In the genomic region with DNA sequence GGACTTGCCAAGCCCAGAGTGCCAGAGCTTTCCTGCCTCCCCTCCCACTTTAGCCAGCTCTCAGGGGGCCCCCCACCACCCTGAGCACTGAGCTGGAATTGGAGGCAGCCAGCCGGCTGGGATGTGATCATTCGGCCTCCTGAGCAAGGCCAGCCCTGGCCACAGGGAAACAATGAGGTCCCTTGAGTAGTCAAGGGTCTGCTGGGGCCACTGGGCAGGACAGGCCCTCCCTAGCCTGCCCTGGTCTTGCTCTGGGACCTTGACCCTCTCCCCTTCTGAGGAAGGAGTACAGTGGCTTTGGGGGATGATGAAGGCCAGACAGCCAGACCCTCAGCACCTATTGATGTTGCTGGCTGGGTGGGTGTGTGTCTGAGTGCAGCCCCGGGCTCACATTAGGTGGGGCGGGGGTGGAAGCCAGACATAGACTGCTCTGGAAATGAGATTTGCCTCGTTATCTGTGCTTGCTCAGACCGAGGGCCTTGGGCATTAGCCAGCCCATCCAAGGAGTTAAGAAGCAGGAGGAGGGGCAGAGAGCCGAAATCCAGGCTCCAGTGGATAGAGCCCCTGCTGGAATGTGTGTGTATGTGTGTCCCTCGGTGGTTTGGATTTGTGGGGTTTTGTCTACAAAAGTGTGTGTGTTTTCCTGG, we compare ENCODE assay signal across 23 cellular contexts. TPM values are rescaled to one million over a fixed set of nuclear protein-coding genes. Genes with fewer than 3 reads are reported as not detected.
DNase-seq lines count a peak whose midpoint lies in the region; ATAC-seq, FAIRE-seq and TF ChIP-seq lines count a peak whose summit lies in the region.
"Had no signal": no experiment of that assay in that cellular context is flagged by ENCODE, and none has a peak within 500 bp of the region (broad histone marks: within the 10 kb centered on the region; RNA-seq: fewer than 3 reads in every experiment).

No MANE protein-coding gene starts in this region.

- 28 to 49% (median 38%) methylated on average over 4 to 8 of the region's 8 CpGs for WGBS in heart left ventricle, 4 donors

- H3K4me1 ChIP-seq in RWPE2 (ENCODE audit: insufficient read depth, poor library complexity, severe bottlenecking) (peaks cover 8% of the 10 kb centered on the region), kidney (ENCODE audit: control insufficient read depth in 1 of 2, insufficient read depth in 1 of 2, low read depth in 1 of 2, low read length in 2 of 2) (no peaks in the 10 kb centered on the region), heart left ventricle (no peaks in the 10 kb centered on the region)
- H3K4me1 ChIP-seq: Peyer's patch had no signal

- no peaks in the 10 kb centered on the region for H3K36me3 ChIP-seq in RWPE2 (ENCODE audit: low read depth)
- H3K36me3 ChIP-seq in kidney (ENCODE audit: control insufficient read depth in 1 of 2, insufficient read depth in 2 of 2, low read length in 2 of 2) = no peaks in the 10 kb centered on the region
- no peaks in the 10 kb centered on the region for H3K36me3 ChIP-seq in heart left ventricle
- H3K36me3 ChIP-seq: Peyer's patch had no signal

- H3K27ac ChIP-seq in RWPE2 (ENCODE audit: poor library complexity, severe bottlenecking) (no peak overlapping the region), kidney (ENCODE audit: low read depth in 2 of 2, low read length in 2 of 2) (no peak overlapping the region), heart left ventricle (no peak overlapping the region)
- H3K27ac ChIP-seq: Peyer's patch had no signal

- H3K9me3 ChIP-seq in RWPE2 (ENCODE audit: severe bottlenecking) (no peaks in the 10 kb centered on the region), kidney (ENCODE audit: control insufficient read depth in 1 of 2, low read length in 2 of 2) (no peaks in the 10 kb centered on the region), heart left ventricle (no peaks in the 10 kb centered on the region)
- H3K9me3 ChIP-seq: Peyer's patch had no signal

- H3K4me3 ChIP-seq in RWPE2 (ENCODE audit: severe bottlenecking) (no peak overlapping the region), epithelial cell of esophagus (ENCODE audit: low read length) (no peak overlapping the region), retinal pigment epithelial cell (ENCODE audit: low read length) (no peak overlapping the region), kidney (ENCODE audit: low read length in 2 of 2) (no peak overlapping the region), heart left ventricle (no peak overlapping the region)
- H3K4me3 ChIP-seq: Peyer's patch had no signal

- intact Hi-C loops in kidney (cut with DNase I) = no loop called here
- intact Hi-C loops in heart left ventricle (cut with DNase I) = loop anchor here in 3 of 10 donors (5.0 to 10.0 kb wide), 4 partner anchors 38 to 545 kb away; a partner anchor contains a TSS

- ATAC-seq in RWPE2 (ENCODE audit: low read depth) (peak; percentile 20; the same call in 2 of the 3 replicates), heart left ventricle (no peak)

- H3K9ac ChIP-seq in kidney (ENCODE audit: low read length in 2 of 2) = no peak overlapping the region

- DNase-seq in NCI-H524 (lab: John Stamatoyannopoulos, UW) (peak; percentile 7 to 50), NCI-H524 treated with DMSO at 0.1 percent for 48 hours (lab: John Stamatoyannopoulos, UW) (no peak), RWPE2 (ENCODE audit: low spot score) (peak; percentile 74), epithelial cell of esophagus (ENCODE audit: low read depth) (no peak), retinal pigment epithelial cell (ENCODE audit: low read depth) (no peak), kidney (no peak), heart left ventricle (no peak)
- DNase-seq in activated CD8-positive, alpha-beta memory T cell treated with anti-CD3 and anti-CD28 coated beads for 24 hours = no peak
- DNase-seq: activated CD4-positive, alpha-beta memory T cell treated with anti-CD3 and anti-CD28 coated beads for 36 hours; activated naive CD4-positive, alpha-beta T cell treated with Interleukin-2 at 50 U/mL for 16 hours; aorta; GDM1; GOT3; hypothalamus; Kasumi-1; kidney glomerular epithelial cell; nephron progenitor cell; NK-92 treated with Interleukin-12 subunit alpha and Interleukin-12 subunit beta, amount 100 ng/mL, for 24 hours; Peyer's patch; SW 1271 had no signal

- TF ChIP-seq CTCF in RWPE2 (IDR thresholded peaks at IDR 0.05; ENCODE audit: poor library complexity, severe bottlenecking) (no peak), epithelial cell of esophagus (IDR thresholded peaks at IDR 0.05; ENCODE audit: insufficient read depth, low read depth, low read length, missing control alignments) (peak; percentile 27), retinal pigment epithelial cell (conservative IDR thresholded peaks at IDR 0.05; ENCODE audit: low read depth, low read length) (peak; percentile 3), kidney (IDR thresholded peaks at IDR 0.05; ENCODE audit: borderline replicate concordance, extremely low read depth, insufficient read depth) (no peak), heart left ventricle (IDR thresholded peaks at IDR 0.05) (no peak)

- FAIRE-seq in kidney (lab: Jason Lieb, UNC) = no peak
- FAIRE-seq: D721Med, endometrium had no signal

- H3K27me3 ChIP-seq in RWPE2 (ENCODE audit: insufficient read depth, poor library complexity, severe bottlenecking) = no peaks in the 10 kb centered on the region
- H3K27me3 ChIP-seq in heart left ventricle = peaks cover 6 to 83% (median 33%) of the 10 kb centered on the region in 9 donors
- H3K27me3 ChIP-seq: Peyer's patch had no signal

- TF ChIP-seq POLR2A in heart left ventricle (IDR thresholded peaks at IDR 0.05) = no peak

RNA-seq across cellular contexts. Expression of a gene that starts 21.3 kb away (rescaled TPM):
- 25.2 TPM for total RNA-seq in kidney
- polyA plus RNA-seq in kidney (ENCODE audit: insufficient read depth, low read depth, low replicate concordance) = 15.7 TPM
- total RNA-seq in heart left ventricle = 10 to 100 TPM in 2 of 9 donors, 1 to 10 TPM in 7; 3.5 to 38.3 (median 5.7) TPM
- polyA plus RNA-seq in heart left ventricle = 1 to 10 TPM; 4.7 to 5.5 TPM
- total RNA-seq: HT1080 had no signal

RNA-seq across cellular contexts. Expression of a gene that starts 49.6 kb away (rescaled TPM):
- total RNA-seq in kidney (28.3 TPM), heart left ventricle (10 to 100 TPM in 7 of 9 donors, 1 to 10 TPM in 2; 9.5 to 17.4 (median 12.5) TPM)
- polyA plus RNA-seq in kidney (ENCODE audit: insufficient read depth, low read depth, low replicate concordance) (15.4 TPM), heart left ventricle (10 to 100 TPM in 1 of 2 donors, 1 to 10 TPM in 1; 5.7 to 11.9 TPM)

Comparison
In these comparisons a context has a peak if more than half of its experiments do, and no peak if none do; other contexts are left out.
1. DNase-seq: peak in NCI-H524 (2 of 2) and RWPE2 (single experiment); none in NCI-H524 treated with DMSO at 0.1 percent for 48 hours (single experiment), epithelial cell of esophagus (single experiment), retinal pigment epithelial cell (single experiment), activated CD8-positive, alpha-beta memory T cell treated with anti-CD3 and anti-CD28 coated beads for 24 hours (single experiment), kidney (single experiment) and heart left ventricle (0 of 5).
2. CTCF ChIP-seq: peak in epithelial cell of esophagus (single experiment) and retinal pigment epithelial cell (single experiment); none in RWPE2 (single experiment), kidney (single experiment) and heart left ventricle (0 of 12).